In the genomic region with DNA sequence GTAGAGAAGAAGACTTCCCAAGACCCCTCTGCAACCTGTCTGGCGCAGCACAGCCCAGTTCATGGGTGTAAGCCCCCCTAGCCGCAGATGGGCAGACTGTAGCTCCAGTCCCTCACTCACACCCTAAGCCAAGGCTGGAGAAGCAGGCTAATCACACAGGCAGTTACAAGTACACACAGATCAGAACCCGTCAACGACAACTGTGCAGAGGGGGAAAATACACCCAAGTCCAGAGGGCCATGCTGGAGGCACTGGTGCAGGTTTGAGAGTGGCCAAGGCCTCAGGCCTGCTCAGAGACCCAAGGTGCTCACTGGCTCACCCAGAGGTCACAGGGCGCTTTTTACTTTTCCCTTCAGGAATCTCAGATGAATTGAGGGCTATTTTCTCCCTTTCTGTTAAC, we compare ENCODE assay signal across 16 cellular contexts.
DNase-seq lines count a peak whose midpoint lies in the region; ATAC-seq and TF ChIP-seq lines count a peak whose summit lies in the region.
"Had no signal": no experiment of that assay in that cellular context is flagged by ENCODE, and none has a peak within 500 bp of the region (broad histone marks: within the 10 kb centered on the region; RNA-seq: fewer than 3 reads in every experiment).

No MANE protein-coding gene starts in this region.

- H3K27ac ChIP-seq in body of pancreas (peak overlapping the region; percentile 20 to 94 (median 58)), mucosa of rectum (ENCODE audit: low read depth in 2 of 2, low read length in 2 of 2) (peak overlapping the region; percentile 93 to 95), spleen (peak overlapping the region in 3 of 8 donors; percentile 20 to 88 (median 21))
- H3K27ac ChIP-seq: ascending aorta had no signal

- H3K27ac Mint-ChIP-seq in osteocyte (ENCODE audit: unreplicated experiment), result no peak overlapping the region

- no peaks in the 10 kb centered on the region for H3K27me3 ChIP-seq in body of pancreas
- H3K27me3 ChIP-seq in mucosa of rectum (ENCODE audit: control insufficient read depth in 2 of 2, insufficient read depth in 2 of 2, low read length in 2 of 2), result no peaks in the 10 kb centered on the region
- H3K27me3 ChIP-seq in spleen (replicated peaks in 1 of 7), result peaks cover 0 to 15% (median 0%) of the 10 kb centered on the region in 7 donors
- H3K27me3 ChIP-seq: ascending aorta, BE2C had no signal

- H3K27me3 Mint-ChIP-seq in osteocyte (ENCODE audit: unreplicated experiment), result no peaks in the 10 kb centered on the region

- 45 to 71% methylated on average over 5 of the region's 5 CpGs for WGBS in body of pancreas, 2 donors
- 91 to 97% (median 94%) methylated on average over 5 of the region's 5 CpGs for WGBS in spleen, 5 donors

- H3K4me1 ChIP-seq in body of pancreas, result peaks cover 85% of the 10 kb centered on the region
- peaks cover 77 to 81% of the 10 kb centered on the region in 2 donors for H3K4me1 ChIP-seq in mucosa of rectum (ENCODE audit: control insufficient read depth in 2 of 2, insufficient read depth in 2 of 2, low read length in 2 of 2)
- H3K4me1 ChIP-seq in spleen, result peaks cover 52 to 93% (median 79%) of the 10 kb centered on the region in 6 donors

- H3K9me3 Mint-ChIP-seq in osteocyte (ENCODE audit: unreplicated experiment), result no peaks in the 10 kb centered on the region

- H3K9me3 ChIP-seq in body of pancreas (no peaks in the 10 kb centered on the region), mucosa of rectum (ENCODE audit: control insufficient read depth in 2 of 2, low read length in 2 of 2) (no peaks in the 10 kb centered on the region), spleen (no peaks in the 10 kb centered on the region)
- H3K9me3 ChIP-seq: ascending aorta, BE2C had no signal

- intact Hi-C loops in body of pancreas (cut with DNase I), result no loop called here
- intact Hi-C loops in spleen (cut with DNase I; ENCODE audit: low total_unique reads), result no loop called here

- H3K36me3 ChIP-seq in body of pancreas (replicated peaks in 1 of 2; ENCODE audit: insufficient read depth in 1 of 2, low read depth in 2 of 2) (no peaks in the 10 kb centered on the region), mucosa of rectum (ENCODE audit: control insufficient read depth in 2 of 2, insufficient read depth in 2 of 2, low read length in 2 of 2) (no peaks in the 10 kb centered on the region), spleen (peaks cover 0 to 8% (median 2%) of the 10 kb centered on the region in 6 donors)
- H3K36me3 ChIP-seq: ascending aorta had no signal

- peak; percentile 19 for DNase-seq in HuH-7 (ENCODE audit: low spot score)
- peak in 1 of 4 donors; percentile 14 for DNase-seq in body of pancreas
- peak; percentile 41 for DNase-seq in spleen
- DNase-seq in NCI-H1436 treated with DMSO at 0.1 percent for 48 hours (lab: John Stamatoyannopoulos, UW), result no peak
- no peak for DNase-seq in osteocyte (ENCODE audit: extremely low spot score, unreplicated experiment)
- DNase-seq: activated effector memory CD4-positive, alpha-beta T cell treated with anti-CD3 and anti-CD28 coated beads, Interleukin-2, amount 50 U/mL, for 16 hours; BE2C; DMS79 treated with DMSO at 0.1 percent for 48 hours; GOT3; NCI-H2029 treated with DMSO at 0.1 percent for 48 hours; NCI-H510A treated with DMSO at 0.1 percent for 48 hours; stimulated activated CD4-positive, alpha-beta T cell treated with anti-CD3 and anti-CD28 coated beads, Interleukin-1b, Interleukin-23, amount 100 ng/mL, for 48 hours had no signal

- TF ChIP-seq CTCF in body of pancreas (IDR thresholded peaks at IDR 0.05), result no peak
- no peak for TF ChIP-seq CTCF in spleen (IDR thresholded peaks at IDR 0.05 in 8 of 11, conservative IDR thresholded peaks at IDR 0.05 in 3 of 11)
- no peak for TF ChIP-seq CTCF in osteocyte (IDR thresholded peaks at IDR 0.05)

- H3K9ac ChIP-seq in mucosa of rectum (ENCODE audit: low read depth in 1 of 2, low read length in 2 of 2), result peak overlapping the region in 1 of 2 donors; percentile 67

- H3K4me1 Mint-ChIP-seq in osteocyte (ENCODE audit: unreplicated experiment), result peaks cover 71% of the 10 kb centered on the region

- no peaks in the 10 kb centered on the region for H3K36me3 Mint-ChIP-seq in osteocyte (ENCODE audit: unreplicated experiment)

- H3K4me3 ChIP-seq in body of pancreas (no peak overlapping the region), mucosa of rectum (ENCODE audit: low read length in 2 of 2) (no peak overlapping the region), spleen (no peak overlapping the region)
- H3K4me3 ChIP-seq: ascending aorta had no signal

- no peak overlapping the region for H3K4me3 Mint-ChIP-seq in osteocyte (ENCODE audit: unreplicated experiment)

- TF ChIP-seq POLR2A in body of pancreas (IDR thresholded peaks at IDR 0.05) (no peak), spleen (IDR thresholded peaks at IDR 0.05) (no peak)

- ATAC-seq in body of pancreas, result no peak
- no peak for ATAC-seq in HG03571 (IDR thresholded peaks at IDR 0.05; ENCODE audit: unreplicated experiment)
- no peak for ATAC-seq in GM18498 (IDR thresholded peaks at IDR 0.05; ENCODE audit: unreplicated experiment)

Comparison
In these comparisons a context has a peak if more than half of its experiments do, and no peak if none do; other contexts are left out.
1. DNase-seq: peak in HuH-7 (single experiment) and spleen (single experiment); none in NCI-H1436 treated with DMSO at 0.1 percent for 48 hours (single experiment) and osteocyte (single experiment).